In the genomic region with DNA sequence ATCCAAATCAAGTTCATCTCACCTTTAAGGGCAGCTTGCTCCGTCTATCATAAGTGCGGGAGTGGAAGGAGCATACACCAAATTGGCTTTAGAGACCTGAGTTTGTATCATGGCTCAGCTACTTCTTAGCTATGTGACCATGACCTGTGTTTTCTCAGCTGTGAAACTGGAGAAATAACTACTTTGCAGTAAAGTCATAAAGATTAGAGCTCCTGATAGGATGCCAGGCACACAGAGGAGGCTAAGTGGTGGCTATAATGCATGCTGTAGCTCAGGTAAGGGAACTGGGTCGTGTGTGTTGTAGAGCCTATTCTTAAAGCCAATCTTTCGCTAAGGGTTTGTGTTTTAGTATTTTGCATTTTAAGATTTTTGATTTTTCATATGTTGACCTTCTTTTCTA, we compare ENCODE assay signal across 9 cellular contexts.
"Had no signal": no experiment of that assay in that cellular context is flagged by ENCODE, and none has a peak within 500 bp of the region (broad histone marks: within the 10 kb centered on the region; RNA-seq: fewer than 3 reads in every experiment).

No MANE protein-coding gene starts in this region.

- DNase-seq: GOT3, H7, HFFc6, KBM-7 had no signal

- H3K36me3 ChIP-seq: HAP-1 had no signal

- H3K9ac ChIP-seq: GM23248 had no signal

- H3K4me1 ChIP-seq: HAP-1 had no signal

- H2AFZ ChIP-seq: GM23248 had no signal

- H3K9me3 ChIP-seq: HAP-1 had no signal

- H3K4me3 ChIP-seq: GM23248, HAP-1 had no signal

- H3K27ac ChIP-seq: GM23248, HL-60 had no signal

- ATAC-seq: HCT116, HepG2 had no signal
